In genomic region chr9:105475302-105475701, GRCh38 we compare ENCODE assay signal across 1 cellular context.
TF ChIP-seq lines count a peak whose summit lies in the region.

No MANE protein-coding gene starts in this region.

TF ChIP-seq in GM23338, 12 proteins besides CTCF, POLR2A, EP300 and RAD21 (continued from another document):
- TF ChIP-seq, protein P1, sequence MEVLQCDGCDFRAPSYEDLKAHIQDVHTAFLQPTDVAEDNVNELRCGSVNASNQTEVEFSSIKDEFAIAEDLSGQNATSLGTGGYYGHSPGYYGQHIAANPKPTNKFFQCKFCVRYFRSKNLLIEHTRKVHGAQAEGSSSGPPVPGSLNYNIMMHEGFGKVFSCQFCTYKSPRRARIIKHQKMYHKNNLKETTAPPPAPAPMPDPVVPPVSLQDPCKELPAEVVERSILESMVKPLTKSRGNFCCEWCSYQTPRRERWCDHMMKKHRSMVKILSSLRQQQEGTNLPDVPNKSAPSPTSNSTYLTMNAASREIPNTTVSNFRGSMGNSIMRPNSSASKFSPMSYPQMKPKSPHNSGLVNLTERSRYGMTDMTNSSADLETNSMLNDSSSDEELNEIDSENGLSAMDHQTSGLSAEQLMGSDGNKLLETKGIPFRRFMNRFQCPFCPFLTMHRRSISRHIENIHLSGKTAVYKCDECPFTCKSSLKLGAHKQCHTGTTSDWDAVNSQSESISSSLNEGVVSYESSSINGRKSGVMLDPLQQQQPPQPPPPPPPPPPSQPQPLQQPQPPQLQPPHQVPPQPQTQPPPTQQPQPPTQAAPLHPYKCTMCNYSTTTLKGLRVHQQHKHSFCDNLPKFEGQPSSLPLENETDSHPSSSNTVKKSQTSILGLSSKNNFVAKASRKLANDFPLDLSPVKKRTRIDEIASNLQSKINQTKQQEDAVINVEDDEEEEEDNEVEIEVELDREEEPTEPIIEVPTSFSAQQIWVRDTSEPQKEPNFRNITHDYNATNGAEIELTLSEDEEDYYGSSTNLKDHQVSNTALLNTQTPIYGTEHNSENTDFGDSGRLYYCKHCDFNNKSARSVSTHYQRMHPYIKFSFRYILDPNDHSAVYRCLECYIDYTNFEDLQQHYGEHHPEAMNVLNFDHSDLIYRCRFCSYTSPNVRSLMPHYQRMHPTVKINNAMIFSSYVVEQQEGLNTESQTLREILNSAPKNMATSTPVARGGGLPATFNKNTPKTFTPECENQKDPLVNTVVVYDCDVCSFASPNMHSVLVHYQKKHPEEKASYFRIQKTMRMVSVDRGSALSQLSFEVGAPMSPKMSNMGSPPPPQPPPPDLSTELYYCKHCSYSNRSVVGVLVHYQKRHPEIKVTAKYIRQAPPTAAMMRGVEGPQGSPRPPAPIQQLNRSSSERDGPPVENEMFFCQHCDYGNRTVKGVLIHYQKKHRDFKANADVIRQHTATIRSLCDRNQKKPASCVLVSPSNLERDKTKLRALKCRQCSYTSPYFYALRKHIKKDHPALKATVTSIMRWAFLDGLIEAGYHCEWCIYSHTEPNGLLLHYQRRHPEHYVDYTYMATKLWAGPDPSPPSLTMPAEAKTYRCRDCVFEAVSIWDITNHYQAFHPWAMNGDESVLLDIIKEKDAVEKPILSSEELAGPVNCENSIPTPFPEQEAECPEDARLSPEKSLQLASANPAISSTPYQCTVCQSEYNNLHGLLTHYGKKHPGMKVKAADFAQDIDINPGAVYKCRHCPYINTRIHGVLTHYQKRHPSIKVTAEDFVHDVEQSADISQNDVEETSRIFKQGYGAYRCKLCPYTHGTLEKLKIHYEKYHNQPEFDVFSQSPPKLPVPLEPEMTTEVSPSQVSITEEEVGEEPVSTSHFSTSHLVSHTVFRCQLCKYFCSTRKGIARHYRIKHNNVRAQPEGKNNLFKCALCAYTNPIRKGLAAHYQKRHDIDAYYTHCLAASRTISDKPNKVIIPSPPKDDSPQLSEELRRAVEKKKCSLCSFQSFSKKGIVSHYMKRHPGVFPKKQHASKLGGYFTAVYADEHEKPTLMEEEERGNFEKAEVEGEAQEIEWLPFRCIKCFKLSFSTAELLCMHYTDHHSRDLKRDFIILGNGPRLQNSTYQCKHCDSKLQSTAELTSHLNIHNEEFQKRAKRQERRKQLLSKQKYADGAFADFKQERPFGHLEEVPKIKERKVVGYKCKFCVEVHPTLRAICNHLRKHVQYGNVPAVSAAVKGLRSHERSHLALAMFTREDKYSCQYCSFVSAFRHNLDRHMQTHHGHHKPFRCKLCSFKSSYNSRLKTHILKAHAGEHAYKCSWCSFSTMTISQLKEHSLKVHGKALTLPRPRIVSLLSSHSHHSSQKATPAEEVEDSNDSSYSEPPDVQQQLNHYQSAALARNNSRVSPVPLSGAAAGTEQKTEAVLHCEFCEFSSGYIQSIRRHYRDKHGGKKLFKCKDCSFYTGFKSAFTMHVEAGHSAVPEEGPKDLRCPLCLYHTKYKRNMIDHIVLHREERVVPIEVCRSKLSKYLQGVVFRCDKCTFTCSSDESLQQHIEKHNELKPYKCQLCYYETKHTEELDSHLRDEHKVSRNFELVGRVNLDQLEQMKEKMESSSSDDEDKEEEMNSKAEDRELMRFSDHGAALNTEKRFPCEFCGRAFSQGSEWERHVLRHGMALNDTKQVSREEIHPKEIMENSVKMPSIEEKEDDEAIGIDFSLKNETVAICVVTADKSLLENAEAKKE (CRISPR knock-in tag; IDR thresholded peaks at IDR 0.05) = no peak
- TF ChIP-seq NANOG (IDR thresholded peaks at IDR 0.05; ENCODE audit: borderline replicate concordance) (no peak), STAT1 (IDR thresholded peaks at IDR 0.05; ENCODE audit: unreplicated experiment) (no peak)
